11 cellular contexts compared by ENCODE assay signal in genomic region chr5:127925916-127926315, GRCh38.
DNase-seq lines count a peak whose midpoint lies in the region; ATAC-seq and TF ChIP-seq lines count a peak whose summit lies in the region.
"Had no signal": no experiment of that assay in that cellular context is flagged by ENCODE, and none has a peak within 500 bp of the region (broad histone marks: within the 10 kb centered on the region; RNA-seq: fewer than 3 reads in every experiment).

No MANE protein-coding gene starts in this region.

- BruUV-seq in HCT116 (replicated peaks; lab: Mats Ljungman, UMichigan) = no TSS peak
- no TSS peak for BruUV-seq in mammary epithelial cell (replicated peaks; lab: Mats Ljungman, UMichigan)

- H3K9me3 Mint-ChIP-seq in type B pancreatic cell = peaks cover 4% of the 10 kb centered on the region
- H3K9me3 Mint-ChIP-seq: CD8-positive, alpha-beta T cell; HFFc6 had no signal

- H3K9ac ChIP-seq in HCT116 (ENCODE audit: low read length) (no peak overlapping the region), mammary epithelial cell (ENCODE audit: insufficient read depth, low read length) (no peak overlapping the region)

- no peak for TF ChIP-seq RAD21 in HCT116 (IDR thresholded peaks at IDR 0.05; ENCODE audit: low read depth)

- H3K79me2 ChIP-seq in HCT116 (ENCODE audit: insufficient read depth, low read length) (no peaks in the 10 kb centered on the region), mammary epithelial cell (ENCODE audit: insufficient read depth, low read length) (no peaks in the 10 kb centered on the region)

- TF ChIP-seq CTCF in HCT116 (IDR thresholded peaks at IDR 0.05 in 2 of 3, conservative IDR thresholded peaks at IDR 0.05 in 1 of 3; ENCODE audit: borderline replicate concordance in 1 of 3, insufficient read depth in 1 of 3, low read depth in 2 of 3, low read length in 2 of 3) = no peak
- no peak for TF ChIP-seq CTCF in mammary epithelial cell (conservative IDR thresholded peaks at IDR 0.05 in 1 of 2, IDR thresholded peaks at IDR 0.05 in 1 of 2; ENCODE audit: extremely low read depth in 1 of 2, insufficient read depth in 1 of 2, low read depth in 1 of 2, low read length in 2 of 2)
- TF ChIP-seq CTCF in prostate gland (IDR thresholded peaks at IDR 0.05) = no peak
- no peak for TF ChIP-seq CTCF in type B pancreatic cell (conservative IDR thresholded peaks at IDR 0.05)

- H4K20me1 ChIP-seq in HCT116 (ENCODE audit: insufficient read depth) = no peaks in the 10 kb centered on the region
- no peaks in the 10 kb centered on the region for H4K20me1 ChIP-seq in mammary epithelial cell (ENCODE audit: insufficient read depth, low read length)

- H3K27me3 Mint-ChIP-seq in type B pancreatic cell = no peaks in the 10 kb centered on the region

- RAD21 ChIA-PET in HCT116 (lab: Charles Lee; ENCODE audit: low non-redundant PET in 1 of 2, low total read pairs in 2 of 2, uncharacterized antibody in 2 of 2, unreplicated experiment in 2 of 2) = no interaction called here

- no peaks in the 10 kb centered on the region for H3K36me3 Mint-ChIP-seq in type B pancreatic cell
- H3K36me3 Mint-ChIP-seq: CD8-positive, alpha-beta T cell had no signal

- H3K4me1 ChIP-seq in HCT116 (ENCODE audit: control insufficient read depth in 1 of 2, insufficient read depth in 2 of 2, low read length in 2 of 2) = peaks cover 18 to 31% of the 10 kb centered on the region in 2 experiments
- H3K4me1 ChIP-seq in mammary epithelial cell (ENCODE audit: insufficient read depth, low read length) = peaks cover 28% of the 10 kb centered on the region
- H3K4me1 ChIP-seq in prostate gland (replicated peaks) = no peaks in the 10 kb centered on the region

- peak overlapping the region; percentile 54 for H2AFZ ChIP-seq in HCT116 (ENCODE audit: low read depth, low read length, poor library complexity, severe bottlenecking)
- H2AFZ ChIP-seq in mammary epithelial cell (ENCODE audit: low read depth, low read length) = peak overlapping the region; percentile 84

- H3K4me3 Mint-ChIP-seq in type B pancreatic cell = no peak overlapping the region
- H3K4me3 Mint-ChIP-seq: CD8-positive, alpha-beta T cell; HFFc6 had no signal

- dilution Hi-C loops in mammary epithelial cell (cut with HindIII; ENCODE audit: low sequenced_read_pairs) = no loop called here

- H3K27ac ChIP-seq in HCT116 (ENCODE audit: low read depth, low read length) = no peak overlapping the region
- peak overlapping the region; percentile 31 for H3K27ac ChIP-seq in mammary epithelial cell (ENCODE audit: insufficient read depth, low read depth, low read length)
- H3K27ac ChIP-seq in prostate gland = no peak overlapping the region
- H3K27ac ChIP-seq: WERI-Rb-1 had no signal

- peak; percentile 24 for DNase-seq in HCT116 (ENCODE audit: low read depth, low spot score)
- peak; percentile 29 for DNase-seq in NCI-H226
- DNase-seq in mammary epithelial cell = peak; percentile 57
- DNase-seq in prostate gland (ENCODE audit: low spot score) = peak; percentile 44
- no peak for DNase-seq in cortex of kidney (lab: John Stamatoyannopoulos, UW)
- DNase-seq in type B pancreatic cell (ENCODE audit: extremely low spot score, unreplicated experiment) = no peak
- no peak for DNase-seq in NAMALWA (ENCODE audit: low spot score)
- DNase-seq: CD8-positive, alpha-beta T cell; HFFc6; NCI-H1694; WERI-Rb-1 had no signal

- CTCF ChIA-PET in HCT116 (lab: Charles Lee) (no interaction called here), mammary epithelial cell (lab: Charles Lee; ENCODE audit: low non-redundant PET) (no interaction called here)

- no peak overlapping the region for H3K27ac Mint-ChIP-seq in type B pancreatic cell
- H3K27ac Mint-ChIP-seq: CD8-positive, alpha-beta T cell; HFFc6 had no signal

- 14% methylated on average over 4 of the region's 4 CpGs for WGBS in mammary epithelial cell (ENCODE audit: low coverage, missing lambda C conversion rate)
- 30% methylated on average over 4 of the region's 4 CpGs for WGBS in prostate gland

- intact Hi-C loops in HCT116 (cut with micrococcal nuclease) = no loop called here
- intact Hi-C loops in mammary epithelial cell (cut with micrococcal nuclease) = no loop called here
- intact Hi-C loops in prostate gland (cut with DNase I) = no loop called here

- ATAC-seq in HCT116 = peak; percentile 73
- ATAC-seq: CD8-positive, alpha-beta T cell had no signal

- H3K4me2 ChIP-seq in HCT116 (ENCODE audit: low read length) (peak overlapping the region; percentile 32; the same call in 1 of the 2 replicates), mammary epithelial cell (ENCODE audit: insufficient read depth, low read depth, low read length) (peak overlapping the region; percentile 65)

- in situ Hi-C loops in mammary epithelial cell (cut with MboI; ENCODE audit: low sequenced_read_pairs in 2 of 2) = no loop called here

- no peak overlapping the region for H3K4me3 ChIP-seq in HCT116 (replicated peaks in 1 of 2; ENCODE audit: low read depth in 1 of 2, low read length in 2 of 2)
- no peak overlapping the region for H3K4me3 ChIP-seq in mammary epithelial cell (replicated peaks in 1 of 3; ENCODE audit: insufficient read depth in 1 of 3, low read depth in 2 of 3, low read length in 3 of 3)
- no peak overlapping the region for H3K4me3 ChIP-seq in prostate gland

- no peaks in the 10 kb centered on the region for H3K36me3 ChIP-seq in HCT116 (ENCODE audit: control insufficient read depth in 1 of 2, insufficient read depth in 2 of 2, low read length in 2 of 2)
- H3K36me3 ChIP-seq in mammary epithelial cell (ENCODE audit: insufficient read depth, low read length) = no peaks in the 10 kb centered on the region
- H3K36me3 ChIP-seq in prostate gland = no peaks in the 10 kb centered on the region
- H3K36me3 ChIP-seq: WERI-Rb-1 had no signal

- H3K27me3 ChIP-seq in HCT116 (ENCODE audit: insufficient read depth, low read length) (no peaks in the 10 kb centered on the region), mammary epithelial cell (ENCODE audit: insufficient read depth, low read length) (no peaks in the 10 kb centered on the region), prostate gland (replicated peaks; ENCODE audit: insufficient read depth) (no peaks in the 10 kb centered on the region)

- POLR2A ChIA-PET in HCT116 (lab: Charles Lee) = no interaction called here

- TF ChIP-seq POLR2A in HCT116 (IDR thresholded peaks at IDR 0.05; ENCODE audit: borderline replicate concordance, extremely low read depth, insufficient read depth, insufficient read length) = no peak
- TF ChIP-seq POLR2A in prostate gland (IDR thresholded peaks at IDR 0.05) = no peak

- peaks cover 19% of the 10 kb centered on the region for H3K4me1 Mint-ChIP-seq in type B pancreatic cell (ENCODE audit: unreplicated experiment)

- no peaks in the 10 kb centered on the region for H3K9me2 ChIP-seq in HCT116 (ENCODE audit: insufficient read depth)

- H3K9me3 ChIP-seq in HCT116 (ENCODE audit: control insufficient read depth in 1 of 2, insufficient read depth in 1 of 2, low read depth in 1 of 2, low read length in 2 of 2) = no peaks in the 10 kb centered on the region
- no peaks in the 10 kb centered on the region for H3K9me3 ChIP-seq in mammary epithelial cell (replicated peaks; ENCODE audit: insufficient read depth, low read length)
- no peaks in the 10 kb centered on the region for H3K9me3 ChIP-seq in prostate gland

TF ChIP-seq in HCT116, 20 proteins besides CTCF, POLR2A, EP300 and RAD21:
- peak; percentile 29; the same call in 1 of the 2 replicates for TF ChIP-seq JUND (IDR thresholded peaks at IDR 0.05)
- TF ChIP-seq REST (IDR thresholded peaks at IDR 0.05; ENCODE audit: low read depth) = no peak
- 0 out of 2 replicates have a peak, but pooled peaks have one; percentile 24 for TF ChIP-seq MAX (IDR thresholded peaks at IDR 0.05)
- peak; percentile 85 for TF ChIP-seq SRF (IDR thresholded peaks at IDR 0.05; ENCODE audit: low read depth)
- TF ChIP-seq EGR1 (IDR thresholded peaks at IDR 0.05; ENCODE audit: low read depth) = no peak
- TF ChIP-seq FOSL1 (IDR thresholded peaks at IDR 0.05; ENCODE audit: low read depth) = peak; percentile 49; the same call in 1 of the 2 replicates
- TF ChIP-seq TCF7L2 (IDR thresholded peaks at IDR 0.05; ENCODE audit: borderline replicate concordance, extremely low read depth, insufficient read depth, insufficient read length) = no peak
- TF ChIP-seq EZH2phosphoT487 (IDR thresholded peaks at IDR 0.05; ENCODE audit: borderline replicate concordance) = no peak
- TF ChIP-seq ATF3 (IDR thresholded peaks at IDR 0.05) = no peak

Comparison
In these comparisons a context has a peak if more than half of its experiments do, and no peak if none do; other contexts are left out.
1. DNase-seq: peak in HCT116 (single experiment), NCI-H226 (single experiment), mammary epithelial cell (single experiment) and prostate gland (single experiment); none in cortex of kidney (single experiment), type B pancreatic cell (single experiment) and NAMALWA (single experiment).